In genomic region chr4:124641715-124642380, GRCh38 we compare ENCODE assay signal across 12 cellular contexts.
A peak's percentile ranks its signal among the peaks of the same experiment; 100 is the strongest.
DNase-seq lines count a peak whose midpoint lies in the region; TF ChIP-seq lines count a peak whose summit lies in the region.
"Had no signal": no experiment of that assay in that cellular context is flagged by ENCODE, and none has a peak within 500 bp of the region (broad histone marks: within the 10 kb centered on the region; RNA-seq: fewer than 3 reads in every experiment).

No MANE protein-coding gene starts in this region.

- peaks cover 5% of the 10 kb centered on the region for H3K9me3 Mint-ChIP-seq in osteocyte (ENCODE audit: unreplicated experiment)

- TF ChIP-seq CTCF in osteocyte (IDR thresholded peaks at IDR 0.05) (no peak), left ventricle myocardium inferior (IDR thresholded peaks at IDR 0.05; ENCODE audit: borderline replicate concordance) (no peak), coronary artery (IDR thresholded peaks at IDR 0.05) (no peak)

- no peak overlapping the region for H3K27ac Mint-ChIP-seq in osteocyte (ENCODE audit: unreplicated experiment)

- no peaks in the 10 kb centered on the region for H3K27me3 Mint-ChIP-seq in osteocyte (ENCODE audit: unreplicated experiment)

- peaks cover 4% of the 10 kb centered on the region for H3K36me3 ChIP-seq in left ventricle myocardium inferior
- H3K36me3 ChIP-seq: neutrophil had no signal

- peaks cover 28% of the 10 kb centered on the region for H3K36me3 Mint-ChIP-seq in osteocyte (ENCODE audit: unreplicated experiment)

- DNase-seq in AG08395 (ENCODE audit: low spot score) (peak; percentile 37), H4 (ENCODE audit: low spot score) (peak; percentile 47), NCI-H446 treated with DMSO at 0.1 percent for 48 hours (lab: John Stamatoyannopoulos, UW) (peak; percentile 54), epithelial cell of prostate (ENCODE audit: low read depth, low spot score) (peak; percentile 87), osteocyte (ENCODE audit: extremely low spot score, unreplicated experiment) (no peak), left ventricle myocardium inferior (no peak), HuH-7 (ENCODE audit: low spot score) (no peak), coronary artery (ENCODE audit: low spot score) (no peak)
- DNase-seq: cortex of kidney, T-helper 9 cell had no signal

- no peaks in the 10 kb centered on the region for H3K4me1 ChIP-seq in left ventricle myocardium inferior

- peaks cover 28% of the 10 kb centered on the region for H3K4me1 Mint-ChIP-seq in osteocyte (ENCODE audit: unreplicated experiment)

- H3K9me3 ChIP-seq in left ventricle myocardium inferior (replicated peaks) = no peaks in the 10 kb centered on the region
- H3K9me3 ChIP-seq: neutrophil had no signal

- no peaks in the 10 kb centered on the region for H3K27me3 ChIP-seq in left ventricle myocardium inferior (ENCODE audit: low read depth)
- H3K27me3 ChIP-seq: neutrophil had no signal

- H3K4me3 Mint-ChIP-seq in osteocyte (ENCODE audit: unreplicated experiment) = no peak overlapping the region

- peak overlapping the region; percentile 65 for H3K27ac ChIP-seq in epithelial cell of prostate
- no peak overlapping the region for H3K27ac ChIP-seq in left ventricle myocardium inferior (replicated peaks)
- no peak overlapping the region for H3K27ac ChIP-seq in coronary artery
- H3K27ac ChIP-seq: HL-60, neutrophil had no signal

- no peak overlapping the region for H3K4me3 ChIP-seq in left ventricle myocardium inferior
- H3K4me3 ChIP-seq in coronary artery = no peak overlapping the region

- intact Hi-C loops in left ventricle myocardium inferior (cut with micrococcal nuclease) = no loop called here

Comparison
In these comparisons a context has a peak if more than half of its experiments do, and no peak if none do; other contexts are left out.
1. DNase-seq: peak in AG08395 (single experiment), H4 (single experiment), NCI-H446 treated with DMSO at 0.1 percent for 48 hours (single experiment) and epithelial cell of prostate (single experiment); none in osteocyte (single experiment), left ventricle myocardium inferior (single experiment), HuH-7 (single experiment) and coronary artery (single experiment).